9 cellular contexts compared by ENCODE assay signal in the genomic region with DNA sequence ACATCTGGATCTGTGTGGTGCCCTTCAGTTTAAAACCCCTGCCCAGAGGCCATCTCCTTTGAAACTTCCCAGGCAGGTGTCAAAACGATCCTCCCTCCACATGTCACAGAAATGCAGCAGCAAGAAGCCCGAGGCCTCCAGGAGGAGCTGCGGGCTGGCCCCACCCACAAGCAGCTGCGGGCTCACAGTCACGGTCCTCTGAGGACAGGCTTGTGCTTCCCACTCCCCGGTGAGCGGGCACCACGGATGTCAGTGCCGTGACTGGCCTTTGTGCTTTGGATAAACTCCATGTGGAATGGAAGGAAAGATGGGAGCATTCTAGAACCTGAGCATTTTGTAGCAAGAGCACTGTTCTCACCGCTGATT.
A peak's percentile ranks its signal among the peaks of the same experiment; 100 is the strongest.
DNase-seq lines count a peak whose midpoint lies in the region; ATAC-seq and TF ChIP-seq lines count a peak whose summit lies in the region.
"Had no signal": no experiment of that assay in that cellular context is flagged by ENCODE, and none has a peak within 500 bp of the region (broad histone marks: within the 10 kb centered on the region; RNA-seq: fewer than 3 reads in every experiment).

No MANE protein-coding gene starts in this region.

- H3K4me1 Mint-ChIP-seq in effector memory CD8-positive, alpha-beta T cell (ENCODE audit: low read depth in 2 of 2): peaks cover 15 to 19% of the 10 kb centered on the region in 2 donors

- ATAC-seq in effector memory CD8-positive, alpha-beta T cell (replicated peaks): no peak
- no peak for ATAC-seq in HG03097 (IDR thresholded peaks at IDR 0.05; ENCODE audit: low FRiP score, unreplicated experiment)

- peaks cover 0 to 8% of the 10 kb centered on the region in 2 donors for H3K27me3 Mint-ChIP-seq in effector memory CD8-positive, alpha-beta T cell

- H3K27ac ChIP-seq in rectal smooth muscle tissue (ENCODE audit: low read depth, low read length): peak overlapping the region; percentile 71

- peak overlapping the region; percentile 91 to 92 for H3K27ac Mint-ChIP-seq in effector memory CD8-positive, alpha-beta T cell

- H3K4me3 ChIP-seq in GM06990 (replicated peaks; ENCODE audit: low read depth, low read length): peak overlapping the region; percentile 16
- peak overlapping the region; percentile 36 for H3K4me3 ChIP-seq in rectal smooth muscle tissue (ENCODE audit: low read length)

- DNase-seq in GM06990 (ENCODE audit: extremely low read depth, insufficient read length): peak; percentile 59
- DNase-seq in NCI-H510A (lab: John Stamatoyannopoulos, UW): peak; percentile 52
- no peak for DNase-seq in effector memory CD8-positive, alpha-beta T cell
- no peak for DNase-seq in HuH-7 (ENCODE audit: low spot score)
- DNase-seq in T-helper 9 cell: no peak
- no peak for DNase-seq in NCI-H1105 treated with DMSO at 0.1 percent for 48 hours (lab: John Stamatoyannopoulos, UW)
- DNase-seq: KG1 had no signal

- peak overlapping the region; percentile 66 to 69 for H3K4me3 Mint-ChIP-seq in effector memory CD8-positive, alpha-beta T cell

- no peaks in the 10 kb centered on the region; the same call in 1 of the 2 replicates for H3K36me3 ChIP-seq in GM06990 (ENCODE audit: control insufficient read depth, insufficient read depth, low read length)
- H3K36me3 ChIP-seq in rectal smooth muscle tissue (ENCODE audit: control insufficient read depth, insufficient read depth, low read length): no peaks in the 10 kb centered on the region

- H3K4me1 ChIP-seq in rectal smooth muscle tissue (ENCODE audit: control insufficient read depth, insufficient read depth, low read length): peaks cover 6% of the 10 kb centered on the region

- peaks cover 6% of the 10 kb centered on the region for H3K36me3 Mint-ChIP-seq in effector memory CD8-positive, alpha-beta T cell (ENCODE audit: insufficient read depth)

- no peak for TF ChIP-seq CTCF in GM06990 (IDR thresholded peaks at IDR 0.05; ENCODE audit: insufficient read depth, low read length, poor library complexity, severe bottlenecking)

- H3K27me3 ChIP-seq in GM06990 (replicated peaks; ENCODE audit: control insufficient read depth, insufficient read depth, low read length) (no peaks in the 10 kb centered on the region), rectal smooth muscle tissue (ENCODE audit: control insufficient read depth, insufficient read depth, low read length) (no peaks in the 10 kb centered on the region)

- H3K9me3 Mint-ChIP-seq in effector memory CD8-positive, alpha-beta T cell: no peaks in the 10 kb centered on the region

- no peak overlapping the region for H3K9ac ChIP-seq in rectal smooth muscle tissue (ENCODE audit: low read length)

Comparison
In these comparisons a context has a peak if more than half of its experiments do, and no peak if none do; other contexts are left out.
1. DNase-seq: peak in GM06990 (single experiment) and NCI-H510A (single experiment); none in effector memory CD8-positive, alpha-beta T cell (0 of 3), HuH-7 (single experiment), T-helper 9 cell (single experiment) and NCI-H1105 treated with DMSO at 0.1 percent for 48 hours (single experiment).